Comparison of ENCODE assay signal across 17 cellular contexts in the genomic region with DNA sequence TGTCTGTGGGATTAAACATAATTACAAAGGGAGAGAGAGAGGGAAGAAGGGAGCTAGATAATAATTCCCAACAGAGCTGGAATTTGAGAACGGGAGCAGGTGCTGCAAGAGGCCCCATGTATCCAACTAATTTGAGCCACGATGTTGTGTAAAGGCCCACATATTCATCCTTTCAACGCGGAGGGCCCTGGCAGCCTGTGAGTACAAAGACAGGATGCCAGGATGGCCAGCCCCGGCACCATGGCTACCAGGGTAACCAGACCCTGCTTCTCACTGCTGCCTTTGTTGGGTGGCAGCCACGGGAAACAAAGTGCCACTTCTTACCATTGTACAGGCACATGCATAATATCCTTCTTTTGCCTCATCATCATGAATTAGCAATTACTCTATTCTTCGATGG.
DNase-seq lines count a peak whose midpoint lies in the region; ATAC-seq and TF ChIP-seq lines count a peak whose summit lies in the region.
"Had no signal": no experiment of that assay in that cellular context is flagged by ENCODE, and none has a peak within 500 bp of the region (broad histone marks: within the 10 kb centered on the region; RNA-seq: fewer than 3 reads in every experiment).

No MANE protein-coding gene starts in this region.

- H3K27me3 ChIP-seq in SJCRH30 = no peaks in the 10 kb centered on the region
- H3K27me3 ChIP-seq in right cardiac atrium (ENCODE audit: control insufficient read depth, insufficient read depth) = no peaks in the 10 kb centered on the region
- H3K27me3 ChIP-seq: breast epithelium had no signal

- peak; percentile 96 for DNase-seq in NCI-H1092 (lab: John Stamatoyannopoulos, UW)
- DNase-seq in NCI-H2107 treated with DMSO at 0.1 percent for 48 hours (lab: John Stamatoyannopoulos, UW; ENCODE audit: unreplicated experiment) = peak; percentile 99
- peak; percentile 33 to 72 for DNase-seq in SJCRH30
- peak in 48 of 56 donors; percentile 11 to 78 (median 44) for DNase-seq in nucleus accumbens (lab: John Stamatoyannopoulos, UW)
- no peak for DNase-seq in sciatic nerve (ENCODE audit: low spot score)
- no peak for DNase-seq in activated CD8-positive, alpha-beta memory T cell treated with anti-CD3 and anti-CD28 coated beads, Interleukin-2, amount 50 U/mL, for 48 hours
- DNase-seq in right cardiac atrium = no peak
- DNase-seq: activated CD4-positive, alpha-beta T cell treated with anti-CD3 and anti-CD28 coated beads for 1 hour; activated naive CD4-positive, alpha-beta T cell treated with anti-CD3 and anti-CD28 coated beads for 36 hours; kidney; mesendoderm; stimulated activated CD4-positive, alpha-beta T cell treated with anti-CD3 and anti-CD28 coated beads, Interleukin-2, amount 100 ng/mL, for 48 hours; T1000 had no signal

- no peak for TF ChIP-seq POLR2A in GM18505 (IDR thresholded peaks at IDR 0.05; ENCODE audit: borderline replicate concordance, extremely low read depth, insufficient read depth, insufficient read length)

- ATAC-seq in sciatic nerve (no peak), right cardiac atrium (no peak), GM18505 (IDR thresholded peaks at IDR 0.05; ENCODE audit: unreplicated experiment) (no peak)

- H3K27ac ChIP-seq in SJCRH30 (no peak overlapping the region), right cardiac atrium (ENCODE audit: low read length) (no peak overlapping the region)
- H3K27ac ChIP-seq: breast epithelium, SK-N-MC, thoracic aorta had no signal

- intact Hi-C loops in sciatic nerve (cut with DNase I) = no loop called here
- intact Hi-C loops in right cardiac atrium (cut with DNase I) = no loop called here

- H3K36me3 ChIP-seq in SJCRH30 = no peaks in the 10 kb centered on the region
- H3K36me3 ChIP-seq: breast epithelium, thoracic aorta had no signal

- H3K4me1 ChIP-seq in SJCRH30 (peaks cover 11% of the 10 kb centered on the region), right cardiac atrium (ENCODE audit: control insufficient read depth, insufficient read depth, low read length) (no peaks in the 10 kb centered on the region)
- H3K4me1 ChIP-seq: breast epithelium had no signal

- 86% methylated on average over 7 of the region's 7 CpGs for WGBS in right cardiac atrium

- H3K4me3 ChIP-seq in SJCRH30 = no peak overlapping the region
- no peak overlapping the region for H3K4me3 ChIP-seq in right cardiac atrium (ENCODE audit: low read length)
- H3K4me3 ChIP-seq: breast epithelium, SK-N-MC, thoracic aorta had no signal

- H3K9me3 ChIP-seq in SJCRH30 (replicated peaks) = no peaks in the 10 kb centered on the region
- H3K9me3 ChIP-seq in right cardiac atrium (ENCODE audit: control insufficient read depth, low read length) = no peaks in the 10 kb centered on the region
- H3K9me3 ChIP-seq: breast epithelium, thoracic aorta had no signal

Comparison
In these comparisons a context has a peak if more than half of its experiments do, and no peak if none do; other contexts are left out.
1. DNase-seq: peak in NCI-H1092 (single experiment), NCI-H2107 treated with DMSO at 0.1 percent for 48 hours (single experiment), SJCRH30 (2 of 2) and nucleus accumbens (48 of 56); none in sciatic nerve (single experiment), activated CD8-positive, alpha-beta memory T cell treated with anti-CD3 and anti-CD28 coated beads, Interleukin-2, amount 50 U/mL, for 48 hours (single experiment) and right cardiac atrium (0 of 3).